1 cellular context compared by ENCODE assay signal in genomic region chr2:10331033-10331701, GRCh38.
TF ChIP-seq lines count a peak whose summit lies in the region.

No MANE protein-coding gene starts in this region.

TF ChIP-seq in K562, 482 proteins besides CTCF, POLR2A, EP300 and RAD21 (continued from another document and continues in another):
- TF ChIP-seq ZNF431 (CRISPR knock-in tag; IDR thresholded peaks at IDR 0.05) (no peak), ZNF239 (CRISPR knock-in tag; IDR thresholded peaks at IDR 0.05) (no peak), NCOA1 (IDR thresholded peaks at IDR 0.05; ENCODE audit: low read depth) (no peak), KLF16 (IDR thresholded peaks at IDR 0.05) (no peak), GATAD2B (IDR thresholded peaks at IDR 0.05; ENCODE audit: borderline replicate concordance) (no peak), CCNT2 (IDR thresholded peaks at IDR 0.05; ENCODE audit: borderline replicate concordance, extremely low read depth, insufficient read length, low read depth, low read length) (no peak), FIP1L1 (IDR thresholded peaks at IDR 0.05; ENCODE audit: low read depth, low read length, poor library complexity, severe bottlenecking) (peak; percentile 27), ZSCAN29 (IDR thresholded peaks at IDR 0.05) (no peak), HDGF (IDR thresholded peaks at IDR 0.05) (peak; percentile 68; the same call in 1 of the 2 replicates), MTA1 (IDR thresholded peaks at IDR 0.05; ENCODE audit: borderline replicate concordance) (no peak), ZNF146 (CRISPR knock-in tag; IDR thresholded peaks at IDR 0.05; ENCODE audit: unreplicated experiment) (no peak), PHF8 (IDR thresholded peaks at IDR 0.05; ENCODE audit: borderline replicate concordance, low read length) (no peak), ETS2 (tag; IDR thresholded peaks at IDR 0.05; ENCODE audit: borderline replicate concordance, poor library complexity, severe bottlenecking) (no peak), SRSF9 (IDR thresholded peaks at IDR 0.05; ENCODE audit: borderline replicate concordance, low read depth, low read length) (no peak), RBFOX2 (IDR thresholded peaks at IDR 0.05; ENCODE audit: low read depth, low read length) (0 out of 2 replicates have a peak, but pooled peaks have one; percentile 40), DMBX1 (CRISPR knock-in tag; IDR thresholded peaks at IDR 0.05; ENCODE audit: borderline replicate concordance) (no peak), ZNF592 (IDR thresholded peaks at IDR 0.05) (peak; percentile 71), ZNF318 (IDR thresholded peaks at IDR 0.05; ENCODE audit: borderline replicate concordance in 1 of 2, low read depth in 1 of 2) (no peak), GMEB1 (CRISPR knock-in tag; IDR thresholded peaks at IDR 0.05) (no peak), JUNB (CRISPR knock-in tag; conservative IDR thresholded peaks at IDR 0.05) (no peak), TEAD2 (tag; IDR thresholded peaks at IDR 0.05) (no peak), ARNT (IDR thresholded peaks at IDR 0.05) (no peak), E2F4 (CRISPR knock-in tag; IDR thresholded peaks at IDR 0.05; ENCODE audit: low read depth) (no peak), KAT2B (IDR thresholded peaks at IDR 0.05; ENCODE audit: low read depth, low read length) (no peak), RBBP5 (IDR thresholded peaks at IDR 0.05; ENCODE audit: borderline replicate concordance, insufficient read depth, low read length, poor library complexity, severe bottlenecking) (peak; percentile 68), ZNF436 (CRISPR knock-in tag; IDR thresholded peaks at IDR 0.05) (no peak), ZNF766 (CRISPR knock-in tag; conservative IDR thresholded peaks at IDR 0.05) (peak; percentile 88), SIN3A (IDR thresholded peaks at IDR 0.05; ENCODE audit: borderline replicate concordance in 2 of 2, control insufficient read depth in 1 of 2, low read depth in 2 of 2, low read length in 2 of 2) (no peak)
- TF ChIP-seq, protein P1, sequence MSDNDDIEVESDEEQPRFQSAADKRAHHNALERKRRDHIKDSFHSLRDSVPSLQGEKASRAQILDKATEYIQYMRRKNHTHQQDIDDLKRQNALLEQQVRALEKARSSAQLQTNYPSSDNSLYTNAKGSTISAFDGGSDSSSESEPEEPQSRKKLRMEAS (CRISPR knock-in tag; IDR thresholded peaks at IDR 0.05), result peak; percentile 36; the same call in 1 of the 2 replicates
- TF ChIP-seq, protein P2, sequence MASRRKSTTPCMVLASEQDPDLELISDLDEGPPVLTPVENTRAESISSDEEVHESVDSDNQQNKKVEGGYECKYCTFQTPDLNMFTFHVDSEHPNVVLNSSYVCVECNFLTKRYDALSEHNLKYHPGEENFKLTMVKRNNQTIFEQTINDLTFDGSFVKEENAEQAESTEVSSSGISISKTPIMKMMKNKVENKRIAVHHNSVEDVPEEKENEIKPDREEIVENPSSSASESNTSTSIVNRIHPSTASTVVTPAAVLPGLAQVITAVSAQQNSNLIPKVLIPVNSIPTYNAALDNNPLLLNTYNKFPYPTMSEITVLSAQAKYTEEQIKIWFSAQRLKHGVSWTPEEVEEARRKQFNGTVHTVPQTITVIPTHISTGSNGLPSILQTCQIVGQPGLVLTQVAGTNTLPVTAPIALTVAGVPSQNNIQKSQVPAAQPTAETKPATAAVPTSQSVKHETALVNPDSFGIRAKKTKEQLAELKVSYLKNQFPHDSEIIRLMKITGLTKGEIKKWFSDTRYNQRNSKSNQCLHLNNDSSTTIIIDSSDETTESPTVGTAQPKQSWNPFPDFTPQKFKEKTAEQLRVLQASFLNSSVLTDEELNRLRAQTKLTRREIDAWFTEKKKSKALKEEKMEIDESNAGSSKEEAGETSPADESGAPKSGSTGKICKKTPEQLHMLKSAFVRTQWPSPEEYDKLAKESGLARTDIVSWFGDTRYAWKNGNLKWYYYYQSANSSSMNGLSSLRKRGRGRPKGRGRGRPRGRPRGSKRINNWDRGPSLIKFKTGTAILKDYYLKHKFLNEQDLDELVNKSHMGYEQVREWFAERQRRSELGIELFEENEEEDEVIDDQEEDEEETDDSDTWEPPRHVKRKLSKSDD (conservative IDR thresholded peaks at IDR 0.05; ENCODE audit: low read length), result no peak
- TF ChIP-seq, protein P3, sequence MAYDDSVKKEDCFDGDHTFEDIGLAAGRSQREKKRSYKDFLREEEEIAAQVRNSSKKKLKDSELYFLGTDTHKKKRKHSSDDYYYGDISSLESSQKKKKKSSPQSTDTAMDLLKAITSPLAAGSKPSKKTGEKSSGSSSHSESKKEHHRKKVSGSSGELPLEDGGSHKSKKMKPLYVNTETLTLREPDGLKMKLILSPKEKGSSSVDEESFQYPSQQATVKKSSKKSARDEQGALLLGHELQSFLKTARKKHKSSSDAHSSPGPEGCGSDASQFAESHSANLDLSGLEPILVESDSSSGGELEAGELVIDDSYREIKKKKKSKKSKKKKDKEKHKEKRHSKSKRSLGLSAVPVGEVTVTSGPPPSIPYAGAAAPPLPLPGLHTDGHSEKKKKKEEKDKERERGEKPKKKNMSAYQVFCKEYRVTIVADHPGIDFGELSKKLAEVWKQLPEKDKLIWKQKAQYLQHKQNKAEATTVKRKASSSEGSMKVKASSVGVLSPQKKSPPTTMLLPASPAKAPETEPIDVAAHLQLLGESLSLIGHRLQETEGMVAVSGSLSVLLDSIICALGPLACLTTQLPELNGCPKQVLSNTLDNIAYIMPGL (CRISPR knock-in tag; IDR thresholded peaks at IDR 0.05), result no peak
- TF ChIP-seq, protein P4, sequence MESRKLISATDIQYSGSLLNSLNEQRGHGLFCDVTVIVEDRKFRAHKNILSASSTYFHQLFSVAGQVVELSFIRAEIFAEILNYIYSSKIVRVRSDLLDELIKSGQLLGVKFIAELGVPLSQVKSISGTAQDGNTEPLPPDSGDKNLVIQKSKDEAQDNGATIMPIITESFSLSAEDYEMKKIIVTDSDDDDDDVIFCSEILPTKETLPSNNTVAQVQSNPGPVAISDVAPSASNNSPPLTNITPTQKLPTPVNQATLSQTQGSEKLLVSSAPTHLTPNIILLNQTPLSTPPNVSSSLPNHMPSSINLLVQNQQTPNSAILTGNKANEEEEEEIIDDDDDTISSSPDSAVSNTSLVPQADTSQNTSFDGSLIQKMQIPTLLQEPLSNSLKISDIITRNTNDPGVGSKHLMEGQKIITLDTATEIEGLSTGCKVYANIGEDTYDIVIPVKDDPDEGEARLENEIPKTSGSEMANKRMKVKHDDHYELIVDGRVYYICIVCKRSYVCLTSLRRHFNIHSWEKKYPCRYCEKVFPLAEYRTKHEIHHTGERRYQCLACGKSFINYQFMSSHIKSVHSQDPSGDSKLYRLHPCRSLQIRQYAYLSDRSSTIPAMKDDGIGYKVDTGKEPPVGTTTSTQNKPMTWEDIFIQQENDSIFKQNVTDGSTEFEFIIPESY (CRISPR knock-in tag; IDR thresholded peaks at IDR 0.05), result no peak
